ENCODE assay signal across 8 cellular contexts in genomic region chr15:45391746-45392711, GRCh38. TPM values are rescaled to one million over a fixed set of nuclear protein-coding genes. Genes with fewer than 3 reads are reported as not detected.
DNase-seq lines count a peak whose midpoint lies in the region; ATAC-seq and TF ChIP-seq lines count a peak whose summit lies in the region.

No MANE protein-coding gene starts in this region.

- ATAC-seq in GM21381 (IDR thresholded peaks at IDR 0.05; ENCODE audit: unreplicated experiment), result peak; percentile 93
- peak; percentile 96 for ATAC-seq in HG03432 (IDR thresholded peaks at IDR 0.05; ENCODE audit: unreplicated experiment)

- TF ChIP-seq POLR2A in vagina (IDR thresholded peaks at IDR 0.05), result no peak

- H3K9me3 ChIP-seq in vagina, result no peaks in the 10 kb centered on the region

- H3K4me3 ChIP-seq in GM12865 (ENCODE audit: low read depth, low read length) (no peak overlapping the region; the same call in 1 of the 2 replicates), vagina (no peak overlapping the region)

- H3K4me1 ChIP-seq in vagina, result peaks cover 4% of the 10 kb centered on the region

- TF ChIP-seq CTCF in GM12865 (IDR thresholded peaks at IDR 0.05; ENCODE audit: insufficient read depth, low read depth, low read length, missing control alignments), result no peak
- no peak for TF ChIP-seq CTCF in vagina (IDR thresholded peaks at IDR 0.05)

- peak overlapping the region; percentile 56 for H3K27ac ChIP-seq in cingulate gyrus (ENCODE audit: low read depth, low read length)
- no peak overlapping the region for H3K27ac ChIP-seq in vagina

- peak; percentile 80 for DNase-seq in GM12865 (ENCODE audit: low read depth)
- no peak for DNase-seq in SHP77 (lab: John Stamatoyannopoulos, UW)
- no peak for DNase-seq in NCI-H2171 treated with DMSO at 0.1 percent for 48 hours (lab: John Stamatoyannopoulos, UW)
- no peak for DNase-seq in NCI-H187 (lab: John Stamatoyannopoulos, UW)
- DNase-seq in vagina (ENCODE audit: extremely low spot score in 2 of 2), result no peak

- intact Hi-C loops in vagina (cut with DNase I), result no loop called here

- H3K27me3 ChIP-seq in vagina, result no peaks in the 10 kb centered on the region

- no peaks in the 10 kb centered on the region for H3K36me3 ChIP-seq in vagina

RNA-seq across cellular contexts. Expression of gene GATM, which starts 13.7 kb away (rescaled TPM):
- 50.1 TPM for total RNA-seq in vagina
